Comparison of ENCODE assay signal across 22 cellular contexts in the genomic region with DNA sequence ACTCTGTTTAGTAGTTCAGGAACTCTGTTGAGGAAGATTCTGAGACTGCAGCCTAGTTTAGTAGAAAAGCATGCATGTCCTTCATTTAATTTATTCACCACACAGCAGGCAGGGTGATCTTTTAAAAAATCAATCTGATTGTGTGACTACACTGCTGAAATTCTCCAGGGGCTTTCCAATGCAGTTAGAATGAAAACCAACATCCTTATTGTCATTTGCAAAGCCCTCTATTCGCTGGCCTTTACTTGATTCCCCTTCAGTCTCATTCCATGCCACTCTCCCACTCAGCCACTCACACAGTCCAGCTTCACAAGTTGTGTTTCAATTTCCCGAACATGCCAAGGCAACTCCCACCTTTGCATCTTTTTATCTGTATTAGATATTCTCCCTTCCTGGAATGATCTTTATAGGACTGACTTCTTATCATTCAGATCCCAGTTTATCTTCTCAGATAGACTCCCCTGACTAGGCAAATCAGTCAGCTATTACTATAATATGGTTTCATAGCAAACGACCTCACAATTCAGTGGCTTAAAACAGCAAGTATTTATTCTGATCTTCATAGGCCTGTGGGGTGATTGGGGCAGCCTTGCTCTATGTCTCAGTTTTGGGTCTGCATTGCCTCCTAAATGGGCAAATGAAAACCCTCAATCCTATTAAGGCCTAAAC. TPM values are rescaled to one million over a fixed set of nuclear protein-coding genes. Genes with fewer than 3 reads are reported as not detected.
DNase-seq lines count a peak whose midpoint lies in the region; ATAC-seq, FAIRE-seq and TF ChIP-seq lines count a peak whose summit lies in the region.
"Had no signal": no experiment of that assay in that cellular context is flagged by ENCODE, and none has a peak within 500 bp of the region (broad histone marks: within the 10 kb centered on the region; RNA-seq: fewer than 3 reads in every experiment).

No MANE protein-coding gene starts in this region.

- no peak overlapping the region for H3K27ac Mint-ChIP-seq in activated naive CD4-positive, alpha-beta T cell treated with anti-CD3 and anti-CD28 coated beads, Interleukin-2, amount 50 U/mL, for 72 hours
- H3K27ac Mint-ChIP-seq: effector memory CD8-positive, alpha-beta T cell had no signal

- ATAC-seq in GM18909 (IDR thresholded peaks at IDR 0.05; ENCODE audit: poor library complexity, unreplicated experiment), result peak; percentile 57
- peak; percentile 89 for ATAC-seq in HG02610 (IDR thresholded peaks at IDR 0.05; ENCODE audit: unreplicated experiment)
- ATAC-seq in HG03378 (IDR thresholded peaks at IDR 0.05; ENCODE audit: unreplicated experiment), result peak; percentile 71
- no peak for ATAC-seq in activated naive CD4-positive, alpha-beta T cell treated with anti-CD3 and anti-CD28 coated beads, Interleukin-2, amount 50 U/mL, for 72 hours
- ATAC-seq in GM21576 (IDR thresholded peaks at IDR 0.05; ENCODE audit: unreplicated experiment), result no peak
- ATAC-seq: activated T-cell treated with anti-CD3 and anti-CD28 coated beads, Interleukin-2, amount 50 U/mL, for 4 hours; effector memory CD8-positive, alpha-beta T cell; left colon; sciatic nerve had no signal

- no peaks in the 10 kb centered on the region for H3K9me3 Mint-ChIP-seq in activated naive CD4-positive, alpha-beta T cell treated with anti-CD3 and anti-CD28 coated beads, Interleukin-2, amount 50 U/mL, for 72 hours
- H3K9me3 Mint-ChIP-seq: activated T-cell treated with anti-CD3 and anti-CD28 coated beads, Interleukin-2, amount 50 U/mL, for 4 hours had no signal

- H3K36me3 Mint-ChIP-seq in activated naive CD4-positive, alpha-beta T cell treated with anti-CD3 and anti-CD28 coated beads, Interleukin-2, amount 50 U/mL, for 72 hours, result no peaks in the 10 kb centered on the region

- FAIRE-seq in GM18507 (lab: Jason Lieb, UNC), result peak; percentile 85

- no peak for DNase-seq in GM18507 (ENCODE audit: extremely low spot score, insufficient read length, low read depth)
- no peak for DNase-seq in erythroblast (lab: John Stamatoyannopoulos, UW)
- DNase-seq in NOMO-1 (lab: John Stamatoyannopoulos, UW; ENCODE audit: unreplicated experiment in 2 of 2), result no peak
- DNase-seq in activated naive CD4-positive, alpha-beta T cell treated with anti-CD3 and anti-CD28 coated beads, Interleukin-2, amount 50 U/mL, for 72 hours (ENCODE audit: low spot score in 2 of 2), result no peak
- DNase-seq: activated CD4-positive, alpha-beta T cell treated with anti-CD3 and anti-CD28 coated beads for 48 hours; activated T-cell treated with anti-CD3 and anti-CD28 coated beads, Interleukin-2, amount 50 U/mL, for 4 hours; adrenal gland; Calu3; central memory CD4-positive, alpha-beta T cell; effector memory CD8-positive, alpha-beta T cell; left colon; NCI-H345; nucleus accumbens; stimulated activated CD4-positive, alpha-beta T cell treated with anti-CD3 and anti-CD28 coated beads, Interleukin-1b, Interleukin-23, amount 100 ng/mL, for 48 hours had no signal

- TF ChIP-seq POLR2A in erythroblast (IDR thresholded peaks at IDR 0.05; ENCODE audit: low read length), result no peak

RNA-seq across cellular contexts. Expression of a gene that starts 21.3 kb away (rescaled TPM):
- not detected for total RNA-seq in activated naive CD4-positive, alpha-beta T cell treated with anti-CD3 and anti-CD28 coated beads, Interleukin-2, amount 50 U/mL, for 72 hours
- total RNA-seq: activated T-cell treated with anti-CD3 and anti-CD28 coated beads, Interleukin-2, amount 50 U/mL, for 4 hours; adrenal gland; Calu3; G401; left colon; mucosa of gallbladder; sciatic nerve; thoracic aorta had no signal

Comparison
In these comparisons a context has a peak if more than half of its experiments do, and no peak if none do; other contexts are left out.
1. ATAC-seq: peak in GM18909 (single experiment), HG02610 (single experiment) and HG03378 (single experiment); none in activated naive CD4-positive, alpha-beta T cell treated with anti-CD3 and anti-CD28 coated beads, Interleukin-2, amount 50 U/mL, for 72 hours (0 of 2) and GM21576 (single experiment).